Comparison of ENCODE assay signal across 18 cellular contexts in genomic region chr15:65987100-65987499, GRCh38.
DNase-seq lines count a peak whose midpoint lies in the region; ATAC-seq, FAIRE-seq and TF ChIP-seq lines count a peak whose summit lies in the region.
"Had no signal": no experiment of that assay in that cellular context is flagged by ENCODE, and none has a peak within 500 bp of the region (broad histone marks: within the 10 kb centered on the region; RNA-seq: fewer than 3 reads in every experiment).

No MANE protein-coding gene starts in this region.

- H3K4me1 ChIP-seq in H1 (replicated peaks in 1 of 4; ENCODE audit: control insufficient read depth in 3 of 4, insufficient read depth in 4 of 4, low read length in 3 of 4): peaks cover 2 to 12% (median 4%) of the 10 kb centered on the region in 4 experiments
- H3K4me1 ChIP-seq: Caco-2 had no signal

- no peak overlapping the region for H2BK5ac ChIP-seq in H1 (ENCODE audit: low read depth, low read length)

- no peak overlapping the region for H3K23ac ChIP-seq in H1 (ENCODE audit: insufficient read length)

- peaks cover 2% of the 10 kb centered on the region for H3K23me2 ChIP-seq in H1 (ENCODE audit: low read depth, low read length)

- H3K27me3 ChIP-seq in H1 (replicated peaks in 1 of 4; ENCODE audit: control insufficient read depth in 3 of 4, extremely low read depth in 1 of 4, insufficient read depth in 3 of 4, low read length in 3 of 4): no peaks in the 10 kb centered on the region

- no peaks in the 10 kb centered on the region for H3K9me3 ChIP-seq in H1 (ENCODE audit: insufficient read depth in 2 of 2, low read depth in 1 of 2, low read length in 1 of 2)
- H3K9me3 ChIP-seq: BLaER1, Caco-2 had no signal

- no peak overlapping the region for H3K4me3 ChIP-seq in H1 (ENCODE audit: extremely low read depth in 1 of 4, insufficient read depth in 2 of 4, low read depth in 3 of 4, low read length in 4 of 4)
- H3K4me3 ChIP-seq: BLaER1 had no signal

- no peak overlapping the region for H3K27ac ChIP-seq in H1 (ENCODE audit: low read depth, low read length)
- H3K27ac ChIP-seq: 22Rv1, BLaER1, HL-60 had no signal

- POLR2A ChIA-PET in H1 (lab: Charles Lee; ENCODE audit: partially characterized antibody): no interaction called here

- H2AFZ ChIP-seq in H1 (ENCODE audit: low read length): no peak overlapping the region

- no peak overlapping the region for H2BK20ac ChIP-seq in H1 (ENCODE audit: low read length)

- H2BK15ac ChIP-seq in H1 (ENCODE audit: low read length): no peak overlapping the region

- H4K8ac ChIP-seq in H1 (ENCODE audit: extremely low read depth, insufficient read depth, low read length): 0 out of 2 replicates have a peak overlapping the region, but pooled peaks have one; percentile 28

- no peak for TF ChIP-seq RAD21 in H1 (IDR thresholded peaks at IDR 0.05 in 1 of 2, conservative IDR thresholded peaks at IDR 0.05 in 1 of 2; ENCODE audit: low read depth in 2 of 2, low read length in 2 of 2)

- no peak overlapping the region for H3K14ac ChIP-seq in H1 (ENCODE audit: insufficient read length)

- no peak overlapping the region for H3K56ac ChIP-seq in H1 (replicated peaks; ENCODE audit: insufficient read length, low read depth, low read length)

- TF ChIP-seq EP300 in H1 (IDR thresholded peaks at IDR 0.05; ENCODE audit: borderline replicate concordance in 1 of 2, low read depth in 2 of 2, low read length in 2 of 2): no peak

- H3K79me1 ChIP-seq in H1 (ENCODE audit: low read depth, low read length): no peaks in the 10 kb centered on the region

- no peak overlapping the region for H2BK12ac ChIP-seq in H1 (ENCODE audit: low read depth, low read length)

- H3K79me2 ChIP-seq in H1 (ENCODE audit: control insufficient read depth in 1 of 2, insufficient read depth in 2 of 2, low read length in 2 of 2): no peaks in the 10 kb centered on the region

- no peak overlapping the region for H3K9ac ChIP-seq in H1 (replicated peaks in 1 of 4; ENCODE audit: extremely low read depth in 1 of 4, low read depth in 3 of 4, low read length in 3 of 4)
- H3K9ac ChIP-seq: BLaER1 had no signal

- DNase-seq in NCI-H1436 (lab: John Stamatoyannopoulos, UW): peak; percentile 28
- DNase-seq in NCI-H1436 treated with DMSO at 0.1 percent for 48 hours (lab: John Stamatoyannopoulos, UW): no peak
- DNase-seq in NCI-H1092 (lab: John Stamatoyannopoulos, UW): peak; percentile 46
- peak; percentile 8 for DNase-seq in NCI-H2227 (lab: John Stamatoyannopoulos, UW; ENCODE audit: unreplicated experiment)
- DNase-seq in H1 (ENCODE audit: low read depth in 1 of 2, low spot score in 2 of 2): no peak
- DNase-seq in kidney glomerular epithelial cell (lab: John Stamatoyannopoulos, UW): no peak
- DNase-seq: AML-193; Caco-2; CD8-positive, alpha-beta memory T cell; DND-41; GF-D8 had no signal

- no peak overlapping the region for H2AK5ac ChIP-seq in H1 (ENCODE audit: low read depth, low read length)

- no peak overlapping the region for H4K91ac ChIP-seq in H1 (replicated peaks; ENCODE audit: insufficient read length, low read length)

- no peak for TF ChIP-seq CTCF in H1 (IDR thresholded peaks at IDR 0.05; ENCODE audit: control extremely low read depth in 1 of 3, insufficient read depth in 1 of 3, low read depth in 1 of 3, low read length in 3 of 3)

- no peak overlapping the region for H3K4me2 ChIP-seq in H1 (ENCODE audit: insufficient read depth in 1 of 2, low read depth in 2 of 2, low read length in 2 of 2)
- H3K4me2 ChIP-seq: BLaER1 had no signal

- 94% methylated on average over 5 of the region's 5 CpGs; no CpG with 5 or more reads in 1 of the 2 experiments for WGBS in H1 (ENCODE audit: extremely low coverage in 1 of 2, insufficient coverage in 1 of 2, insufficient read length in 1 of 2, insufficient replicate concordance in 2 of 2, low coverage in 1 of 2, low lambda C conversion rate in 2 of 2, missing lambda C conversion rate in 1 of 2), 2 experiments

- H2BK120ac ChIP-seq in H1 (replicated peaks; ENCODE audit: low read depth, low read length): no peak overlapping the region

- H4K20me1 ChIP-seq in H1 (replicated peaks in 1 of 2; ENCODE audit: control insufficient read depth in 1 of 2, insufficient read depth in 2 of 2, low read length in 2 of 2): no peaks in the 10 kb centered on the region
- H4K20me1 ChIP-seq: BLaER1 had no signal

- no peaks in the 10 kb centered on the region for H3K36me3 ChIP-seq in H1 (ENCODE audit: control insufficient read depth in 2 of 4, insufficient read depth in 4 of 4, low read length in 3 of 4)
- H3K36me3 ChIP-seq: BLaER1 had no signal

- ATAC-seq in HG03196 (IDR thresholded peaks at IDR 0.05; ENCODE audit: unreplicated experiment) (no peak), GM18498 (IDR thresholded peaks at IDR 0.05; ENCODE audit: unreplicated experiment) (no peak)
- ATAC-seq: HCT116 had no signal

- CTCF ChIA-PET in H1 (lab: Charles Lee; ENCODE audit: partially characterized antibody): interaction anchor here (1.1 to 2.6 kb wide), 2 partner anchors 12 to 42 kb away, joined by 4 to 9 read pairs; no protein-coding TSS in a partner anchor

- no peak for FAIRE-seq in H1 (lab: Jason Lieb, UNC)
- FAIRE-seq: H54 had no signal

- no peak overlapping the region for H3K4ac ChIP-seq in H1 (replicated peaks; ENCODE audit: insufficient read length, low read depth, low read length)

- H3K18ac ChIP-seq in H1 (ENCODE audit: extremely low read depth, low read length): no peak overlapping the region

- H4K5ac ChIP-seq in H1 (ENCODE audit: insufficient read length, low read depth, low read length): no peak overlapping the region

- no peak for TF ChIP-seq POLR2A in H1 (IDR thresholded peaks at IDR 0.05; ENCODE audit: control extremely low read depth in 1 of 2, low read depth in 2 of 2, low read length in 2 of 2)

TF ChIP-seq in H1, 55 proteins besides CTCF, POLR2A, EP300 and RAD21 (continues in another document):
- TF ChIP-seq, protein P1, sequence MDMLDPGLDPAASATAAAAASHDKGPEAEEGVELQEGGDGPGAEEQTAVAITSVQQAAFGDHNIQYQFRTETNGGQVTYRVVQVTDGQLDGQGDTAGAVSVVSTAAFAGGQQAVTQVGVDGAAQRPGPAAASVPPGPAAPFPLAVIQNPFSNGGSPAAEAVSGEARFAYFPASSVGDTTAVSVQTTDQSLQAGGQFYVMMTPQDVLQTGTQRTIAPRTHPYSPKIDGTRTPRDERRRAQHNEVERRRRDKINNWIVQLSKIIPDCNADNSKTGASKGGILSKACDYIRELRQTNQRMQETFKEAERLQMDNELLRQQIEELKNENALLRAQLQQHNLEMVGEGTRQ (IDR thresholded peaks at IDR 0.05; ENCODE audit: low read length): no peak

Comparison
In these comparisons a context has a peak if more than half of its experiments do, and no peak if none do; other contexts are left out.
1. DNase-seq: peak in NCI-H1436 (single experiment), NCI-H1092 (single experiment) and NCI-H2227 (single experiment); none in NCI-H1436 treated with DMSO at 0.1 percent for 48 hours (single experiment), H1 (0 of 2) and kidney glomerular epithelial cell (single experiment).